Comparison of ENCODE assay signal across 8 cellular contexts in genomic region chr12:102061556-102062418, GRCh38. TPM values are rescaled to one million over a fixed set of nuclear protein-coding genes. Genes with fewer than 3 reads are reported as not detected.
DNase-seq lines count a peak whose midpoint lies in the region; ATAC-seq and TF ChIP-seq lines count a peak whose summit lies in the region.

Gene WASHC3 (minus strand): TSS chr12:102061991. CDS start chr12:102061962, 29 bp downstream.

- peaks cover 38% of the 10 kb centered on the region for H3K4me1 Mint-ChIP-seq in activated T-helper 2 cell treated with anti-CD3 and anti-CD28 coated beads, Interferon-gamma antibody, Interleukin-2, Interleukin-4, amounts not matched to agents 10 μg/mL and 5 μg/mL and 100 μg/mL, durations not matched to agents 14 hours and 24 hours and 36 hours (ENCODE audit: low read depth)
- H3K4me1 Mint-ChIP-seq in naive thymus-derived CD4-positive, alpha-beta T cell: peaks cover 15 to 54% (median 49%) of the 10 kb centered on the region in 7 donors
- peaks cover 5 to 24% of the 10 kb centered on the region in 2 donors for H3K4me1 Mint-ChIP-seq in stimulated activated naive B cell treated with anti-CD40 and anti-IgM and Interleukin-4, amounts not matched to agents 10 μg/mL and 1 μg/mL and 100 μg/mL, for 72 hours

- CTCF ChIA-PET in naive thymus-derived CD4-positive, alpha-beta T cell (lab: Charles Lee): interaction anchor here (0.6 kb wide), 1 partner anchor 22 kb away, joined by 3 read pairs; no protein-coding TSS in a partner anchor

- peak within 1 kb of the TSS; percentile 79 for H2AFZ ChIP-seq in fibroblast of lung (ENCODE audit: low read length)

- H3K36me3 ChIP-seq in RWPE2 (ENCODE audit: low read depth) (peaks cover 26% of the 10 kb centered on the region), fibroblast of lung (ENCODE audit: control insufficient read depth, insufficient read depth, low read length) (peaks cover 1% of the 10 kb centered on the region)
- peaks cover 0 to 3% (median 3%) of the 10 kb centered on the region in 3 experiments for H3K36me3 ChIP-seq in naive thymus-derived CD4-positive, alpha-beta T cell (ENCODE audit: control insufficient read depth in 2 of 3, insufficient read depth in 3 of 3, low read length in 3 of 3)

- H3K27ac ChIP-seq in RWPE2 (ENCODE audit: poor library complexity, severe bottlenecking) (peak within 1 kb of the TSS; percentile 12), fibroblast of lung (ENCODE audit: insufficient read depth, low read length) (peak within 1 kb of the TSS; percentile 84)
- peak within 1 kb of the TSS; percentile 86 for H3K27ac ChIP-seq in naive thymus-derived CD4-positive, alpha-beta T cell (ENCODE audit: low read depth, low read length)

- H3K36me3 Mint-ChIP-seq in activated T-helper 2 cell treated with anti-CD3 and anti-CD28 coated beads, Interferon-gamma antibody, Interleukin-2, Interleukin-4, amounts not matched to agents 10 μg/mL and 5 μg/mL and 100 μg/mL, durations not matched to agents 14 hours and 24 hours and 36 hours (ENCODE audit: low read depth): peaks cover 31% of the 10 kb centered on the region
- peaks cover 0 to 33% (median 21%) of the 10 kb centered on the region in 5 donors for H3K36me3 Mint-ChIP-seq in naive thymus-derived CD4-positive, alpha-beta T cell
- H3K36me3 Mint-ChIP-seq in stimulated activated naive B cell treated with anti-CD40 and anti-IgM and Interleukin-4, amounts not matched to agents 10 μg/mL and 1 μg/mL and 100 μg/mL, for 72 hours: peaks cover 19% of the 10 kb centered on the region in 2 donors

- no peaks in the 10 kb centered on the region for H3K27me3 Mint-ChIP-seq in activated T-helper 2 cell treated with anti-CD3 and anti-CD28 coated beads, Interferon-gamma antibody, Interleukin-2, Interleukin-4, amounts not matched to agents 10 μg/mL and 5 μg/mL and 100 μg/mL, durations not matched to agents 14 hours and 24 hours and 36 hours (ENCODE audit: low read depth)
- H3K27me3 Mint-ChIP-seq in naive thymus-derived CD4-positive, alpha-beta T cell: peaks cover 0 to 21% (median 5%) of the 10 kb centered on the region in 5 donors
- H3K27me3 Mint-ChIP-seq in stimulated activated naive B cell treated with anti-CD40 and anti-IgM and Interleukin-4, amounts not matched to agents 10 μg/mL and 1 μg/mL and 100 μg/mL, for 72 hours: peaks cover 0 to 5% of the 10 kb centered on the region in 2 donors

- POLR2A ChIA-PET in naive thymus-derived CD4-positive, alpha-beta T cell (lab: Charles Lee): interaction anchor here (0.6 to 2.4 kb wide), 11 partner anchors 8 to 654 kb away, joined by 3 to 16 read pairs (median 3); partner anchors contain the start of genes ARL1, NUP37 and PARPBP

- no peaks in the 10 kb centered on the region for H3K9me3 Mint-ChIP-seq in activated T-helper 2 cell treated with anti-CD3 and anti-CD28 coated beads, Interferon-gamma antibody, Interleukin-2, Interleukin-4, amounts not matched to agents 10 μg/mL and 5 μg/mL and 100 μg/mL, durations not matched to agents 14 hours and 24 hours and 36 hours
- peaks cover 0 to 1% (median 0%) of the 10 kb centered on the region in 11 donors for H3K9me3 Mint-ChIP-seq in naive thymus-derived CD4-positive, alpha-beta T cell
- H3K9me3 Mint-ChIP-seq in stimulated activated naive B cell treated with anti-CD40 and anti-IgM and Interleukin-4, amounts not matched to agents 10 μg/mL and 1 μg/mL and 100 μg/mL, for 72 hours: no peaks in the 10 kb centered on the region

- H3K4me3 ChIP-seq in RWPE2 (ENCODE audit: severe bottlenecking) (peak within 1 kb of the TSS; percentile 74), fibroblast of lung (replicated peaks in 1 of 4; ENCODE audit: control extremely low read depth in 1 of 4, insufficient read depth in 1 of 4, low read depth in 3 of 4, low read length in 4 of 4) (peak within 1 kb of the TSS; percentile 77 to 96 (median 86))
- peak within 1 kb of the TSS; percentile 89 for H3K4me3 ChIP-seq in naive thymus-derived CD4-positive, alpha-beta T cell (ENCODE audit: low read length)

- no peaks in the 10 kb centered on the region for H3K4me1 ChIP-seq in RWPE2 (ENCODE audit: insufficient read depth, poor library complexity, severe bottlenecking)
- H3K4me1 ChIP-seq in fibroblast of lung (ENCODE audit: control insufficient read depth, extremely low read depth, insufficient read depth, low read length): no peaks in the 10 kb centered on the region
- H3K4me1 ChIP-seq in naive thymus-derived CD4-positive, alpha-beta T cell (ENCODE audit: control insufficient read depth in 2 of 2, insufficient read depth in 2 of 2, low read length in 2 of 2): peaks cover 16 to 17% of the 10 kb centered on the region in 2 donors

- H3K4me2 ChIP-seq in fibroblast of lung (ENCODE audit: extremely low read depth, insufficient read depth, low read length): peak within 1 kb of the TSS; percentile 74

- H3K9ac ChIP-seq in fibroblast of lung (ENCODE audit: insufficient read depth, low read length): peak within 1 kb of the TSS; percentile 83

- DNase-seq in EH (ENCODE audit: low read depth) (peak; percentile 93), H4 (ENCODE audit: low spot score) (peak; percentile 87), LoVo (ENCODE audit: low spot score) (peak; percentile 96), RWPE2 (ENCODE audit: low spot score) (peak; percentile 91), fibroblast of lung (ENCODE audit: low read depth in 2 of 2) (peak; percentile 91 to 93)
- peak; percentile 95 for DNase-seq in activated T-helper 2 cell treated with anti-CD3 and anti-CD28 coated beads, Interferon-gamma antibody, Interleukin-2, Interleukin-4, amounts not matched to agents 10 μg/mL and 5 μg/mL and 100 μg/mL, durations not matched to agents 14 hours and 24 hours and 36 hours (ENCODE audit: low spot score)
- DNase-seq in naive thymus-derived CD4-positive, alpha-beta T cell: peak; percentile 87 to 96 (median 93)
- peak; percentile 93 for DNase-seq in stimulated activated naive B cell treated with anti-CD40 and anti-IgM and Interleukin-4, amounts not matched to agents 10 μg/mL and 1 μg/mL and 100 μg/mL, for 72 hours

- H3K79me2 ChIP-seq in fibroblast of lung (ENCODE audit: control insufficient read depth, insufficient read depth, low read length): no peaks in the 10 kb centered on the region

- peak within 1 kb of the TSS; percentile 99 for H3K27ac Mint-ChIP-seq in activated T-helper 2 cell treated with anti-CD3 and anti-CD28 coated beads, Interferon-gamma antibody, Interleukin-2, Interleukin-4, amounts not matched to agents 10 μg/mL and 5 μg/mL and 100 μg/mL, durations not matched to agents 14 hours and 24 hours and 36 hours
- peak within 1 kb of the TSS; percentile 94 to 100 (median 99) for H3K27ac Mint-ChIP-seq in naive thymus-derived CD4-positive, alpha-beta T cell
- peak within 1 kb of the TSS; percentile 99 for H3K27ac Mint-ChIP-seq in stimulated activated naive B cell treated with anti-CD40 and anti-IgM and Interleukin-4, amounts not matched to agents 10 μg/mL and 1 μg/mL and 100 μg/mL, for 72 hours

- TF ChIP-seq CTCF in RWPE2 (IDR thresholded peaks at IDR 0.05; ENCODE audit: poor library complexity, severe bottlenecking): no peak
- no peak for TF ChIP-seq CTCF in fibroblast of lung (conservative IDR thresholded peaks at IDR 0.05 in 1 of 2, IDR thresholded peaks at IDR 0.05 in 1 of 2; ENCODE audit: low read depth in 1 of 2, low read length in 2 of 2)

- H3K4me3 Mint-ChIP-seq in activated T-helper 2 cell treated with anti-CD3 and anti-CD28 coated beads, Interferon-gamma antibody, Interleukin-2, Interleukin-4, amounts not matched to agents 10 μg/mL and 5 μg/mL and 100 μg/mL, durations not matched to agents 14 hours and 24 hours and 36 hours (ENCODE audit: low read depth): peak within 1 kb of the TSS; percentile 92
- H3K4me3 Mint-ChIP-seq in naive thymus-derived CD4-positive, alpha-beta T cell: peak within 1 kb of the TSS; percentile 84 to 99 (median 97)
- H3K4me3 Mint-ChIP-seq in stimulated activated naive B cell treated with anti-CD40 and anti-IgM and Interleukin-4, amounts not matched to agents 10 μg/mL and 1 μg/mL and 100 μg/mL, for 72 hours: peak within 1 kb of the TSS; percentile 97 to 98

- peak; percentile 96 for ATAC-seq in RWPE2 (ENCODE audit: low read depth)
- peak; percentile 97 for ATAC-seq in naive thymus-derived CD4-positive, alpha-beta T cell
- peak; percentile 90 to 94 for ATAC-seq in stimulated activated naive B cell treated with anti-CD40 and anti-IgM and Interleukin-4, amounts not matched to agents 10 μg/mL and 1 μg/mL and 100 μg/mL, for 72 hours (replicated peaks)

- no peaks in the 10 kb centered on the region for H3K9me3 ChIP-seq in RWPE2 (ENCODE audit: severe bottlenecking)
- no peaks in the 10 kb centered on the region for H3K9me3 ChIP-seq in fibroblast of lung (ENCODE audit: control insufficient read depth, insufficient read depth, low read depth, low read length)
- H3K9me3 ChIP-seq in naive thymus-derived CD4-positive, alpha-beta T cell (ENCODE audit: control insufficient read depth in 2 of 3, low read length in 3 of 3): no peaks in the 10 kb centered on the region

- no peaks in the 10 kb centered on the region for H4K20me1 ChIP-seq in fibroblast of lung (ENCODE audit: control insufficient read depth, extremely low read depth, insufficient read depth, low read length)

- intact Hi-C loops in activated T-helper 2 cell treated with anti-CD3 and anti-CD28 coated beads, Interferon-gamma antibody, Interleukin-2, Interleukin-4, amounts not matched to agents 10 μg/mL and 5 μg/mL and 100 μg/mL, durations not matched to agents 14 hours and 24 hours and 36 hours (cut with micrococcal nuclease): loop anchor here (1.0 to 10.0 kb wide), 10 partner anchors 39 to 1797 kb away; partner anchors contain the start of genes CHPT1, DEPDC4, IGF1 and NUP37
- intact Hi-C loops in naive thymus-derived CD4-positive, alpha-beta T cell (cut with micrococcal nuclease): loop anchor here (1.0 to 10.0 kb wide), 23 partner anchors 59 to 1919 kb away; partner anchors contain the start of genes ACTR6 (in 2 of the 2), ARL1 (in 2 of the 2), DEPDC4 (in 2 of the 2) and DRAM1 (in 2 of the 2)

- no peaks in the 10 kb centered on the region for H3K27me3 ChIP-seq in RWPE2 (ENCODE audit: insufficient read depth, poor library complexity, severe bottlenecking)
- H3K27me3 ChIP-seq in fibroblast of lung (ENCODE audit: control insufficient read depth, insufficient read depth, low read length): no peaks in the 10 kb centered on the region
- H3K27me3 ChIP-seq in naive thymus-derived CD4-positive, alpha-beta T cell (ENCODE audit: control insufficient read depth in 2 of 2, insufficient read depth in 2 of 2, low read length in 2 of 2): no peaks in the 10 kb centered on the region

RNA-seq across cellular contexts. Expression of gene WASHC3, which starts in this region (rescaled TPM):
- total RNA-seq in H4 (2014; rRNA removed; shearing (Covaris generic)): 72.6 and 79.8 TPM in 2 replicates
- total RNA-seq in activated T-helper 2 cell treated with anti-CD3 and anti-CD28 coated beads, Interferon-gamma antibody, Interleukin-2, Interleukin-4, amounts not matched to agents 10 μg/mL and 5 μg/mL and 100 μg/mL, durations not matched to agents 14 hours and 24 hours and 36 hours: 34.0 and 39.0 TPM in 2 replicates
- total RNA-seq in fibroblast of lung: 108 and 149 TPM in 2 replicates
- 85.3 and 97.5 TPM in 2 replicates for polyA plus RNA-seq in fibroblast of lung
- polyA plus RNA-seq in fibroblast of lung (2012): 73.8 and 76.7 TPM in 2 replicates
- 22.7 and 30.8 TPM in 2 replicates for polyA minus RNA-seq in fibroblast of lung (ENCODE audit: low replicate concordance)
- total RNA-seq in naive thymus-derived CD4-positive, alpha-beta T cell: 10 to 100 TPM; 32.8 to 59.6 (median 49.6) TPM
- 10 to 100 TPM; 76.3 to 87.9 TPM for polyA plus RNA-seq in naive thymus-derived CD4-positive, alpha-beta T cell

Comparison
In these comparisons a context has a peak if more than half of its experiments do, and no peak if none do; other contexts are left out.
1. Peak in every context shown above with its lines: DNase-seq, ATAC-seq, H3K4me3 ChIP-seq and H3K27ac ChIP-seq.
2. H3K27ac ChIP-seq: peak in every context shown above with its lines; median percentile 86 in naive thymus-derived CD4-positive, alpha-beta T cell; 84 in fibroblast of lung; 12 in RWPE2.